In genomic region chr1:45303582-45304310, GRCh38 we compare ENCODE assay signal across 8 cellular contexts. TPM values are rescaled to one million over a fixed set of nuclear protein-coding genes. Genes with fewer than 3 reads are reported as not detected.
DNase-seq lines count a peak whose midpoint lies in the region; ATAC-seq and TF ChIP-seq lines count a peak whose summit lies in the region.

No MANE protein-coding gene starts in this region.

- H3K4me1 Mint-ChIP-seq in CD8-positive, alpha-beta T cell (ENCODE audit: low read depth), result peaks cover 23% of the 10 kb centered on the region
- peaks cover 44% of the 10 kb centered on the region for H3K4me1 Mint-ChIP-seq in activated CD4-positive, alpha-beta memory T cell treated with anti-CD3 and anti-CD28 coated beads, Interleukin-2, amount 10 ng/mL, durations not matched to agents 7 days and 5 days

- no peaks in the 10 kb centered on the region for H3K36me3 ChIP-seq in CD8-positive, alpha-beta T cell (ENCODE audit: insufficient read depth, low read length)
- no peaks in the 10 kb centered on the region for H3K36me3 ChIP-seq in lower lobe of right lung

- no peaks in the 10 kb centered on the region for H3K27me3 ChIP-seq in CD8-positive, alpha-beta T cell (ENCODE audit: insufficient read depth, low read length)
- no peaks in the 10 kb centered on the region for H3K27me3 ChIP-seq in lower lobe of right lung (ENCODE audit: low read depth)

- peak overlapping the region; percentile 89 for H3K27ac ChIP-seq in CD8-positive, alpha-beta T cell (ENCODE audit: low read depth, low read length)
- H3K27ac ChIP-seq in lower lobe of right lung, result peak overlapping the region; percentile 95

- H3K4me3 ChIP-seq in CD8-positive, alpha-beta T cell (ENCODE audit: low read depth, low read length), result peak overlapping the region; percentile 93
- H3K4me3 ChIP-seq in lower lobe of right lung, result peak overlapping the region; percentile 83

- CTCF ChIA-PET in CD8-positive, alpha-beta T cell (lab: Charles Lee), result interaction anchor here (0.7 to 9.6 kb wide), 11 partner anchors 10 to 578 kb away, joined by 3 to 315 read pairs (median 4); partner anchors contain the start of genes EIF2B3, HECTD3, MUTYH and RNU5D-1
- CTCF ChIA-PET in activated CD4-positive, alpha-beta memory T cell treated with anti-CD3 and anti-CD28 coated beads, Interleukin-2, amount 10 ng/mL, durations not matched to agents 7 days and 5 days (lab: Charles Lee), result interaction anchor here (0.6 to 11.5 kb wide), 43 partner anchors 10 to 1091 kb away, joined by 3 to 331 read pairs (median 4); partner anchors contain the start of genes BTBD19, CCDC163, EIF2B3 and HECTD3

- peak; percentile 66 for TF ChIP-seq CTCF in CD8-positive, alpha-beta T cell (IDR thresholded peaks at IDR 0.05)
- peak; percentile 73 for TF ChIP-seq CTCF in lower lobe of right lung (IDR thresholded peaks at IDR 0.05)

- H3K27ac Mint-ChIP-seq in CD8-positive, alpha-beta T cell, result peak overlapping the region; percentile 98
- peak overlapping the region; percentile 86 for H3K27ac Mint-ChIP-seq in activated CD4-positive, alpha-beta memory T cell treated with anti-CD3 and anti-CD28 coated beads, Interleukin-2, amount 10 ng/mL, durations not matched to agents 7 days and 5 days

- DNase-seq in CD8-positive, alpha-beta T cell, result peak; percentile 95 to 98 (median 97)
- DNase-seq in HK-2 (ENCODE audit: unreplicated experiment), result peak; percentile 99
- DNase-seq in NCI-H82 (lab: John Stamatoyannopoulos, UW), result peak; percentile 99
- peak; percentile 99 for DNase-seq in activated CD4-positive, alpha-beta memory T cell treated with anti-CD3 and anti-CD28 coated beads, Interleukin-2, amount 10 ng/mL, durations not matched to agents 7 days and 5 days
- DNase-seq in ecto neural progenitor cell (ENCODE audit: low spot score), result peak; percentile 97
- peak; percentile 99 for DNase-seq in lower lobe of right lung
- DNase-seq in stimulated activated CD4-positive, alpha-beta T cell treated with anti-CD3 and anti-CD28 coated beads, TNF-alpha, amount 100 ng/mL, for 1 hour (ENCODE audit: low read depth in 3 of 3, low spot score in 1 of 3), result peak; percentile 97 to 98 (median 97)

- peak; percentile 88 for ATAC-seq in CD8-positive, alpha-beta T cell
- ATAC-seq in GM19438 (IDR thresholded peaks at IDR 0.05; ENCODE audit: low read depth, unreplicated experiment) (peak; percentile 68), lower lobe of right lung (peak; percentile 97)

- H3K4me3 Mint-ChIP-seq in CD8-positive, alpha-beta T cell, result peak overlapping the region; percentile 91
- H3K4me3 Mint-ChIP-seq in activated CD4-positive, alpha-beta memory T cell treated with anti-CD3 and anti-CD28 coated beads, Interleukin-2, amount 10 ng/mL, durations not matched to agents 7 days and 5 days, result peak overlapping the region; percentile 83

- H3K36me3 Mint-ChIP-seq in CD8-positive, alpha-beta T cell, result no peaks in the 10 kb centered on the region
- no peaks in the 10 kb centered on the region for H3K36me3 Mint-ChIP-seq in activated CD4-positive, alpha-beta memory T cell treated with anti-CD3 and anti-CD28 coated beads, Interleukin-2, amount 10 ng/mL, durations not matched to agents 7 days and 5 days (ENCODE audit: low read depth)

- no peaks in the 10 kb centered on the region for H3K27me3 Mint-ChIP-seq in CD8-positive, alpha-beta T cell (ENCODE audit: low read depth)
- H3K27me3 Mint-ChIP-seq in activated CD4-positive, alpha-beta memory T cell treated with anti-CD3 and anti-CD28 coated beads, Interleukin-2, amount 10 ng/mL, durations not matched to agents 7 days and 5 days, result no peaks in the 10 kb centered on the region

- intact Hi-C loops in CD8-positive, alpha-beta T cell (cut with DNase I, micrococcal nuclease), result loop anchor here (1.0 to 10.0 kb wide), 19 partner anchors 23 to 1089 kb away; partner anchors contain the start of genes EIF2B3 (in 2 of the 2), HPDL (in 2 of the 2), POMGNT1 (in 2 of the 2) and TESK2 (in 2 of the 2)
- intact Hi-C loops in lower lobe of right lung (cut with DNase I), result no loop called here

- H3K9me3 Mint-ChIP-seq in CD8-positive, alpha-beta T cell, result no peaks in the 10 kb centered on the region
- H3K9me3 Mint-ChIP-seq in activated CD4-positive, alpha-beta memory T cell treated with anti-CD3 and anti-CD28 coated beads, Interleukin-2, amount 10 ng/mL, durations not matched to agents 7 days and 5 days, result no peaks in the 10 kb centered on the region

- H3K9me3 ChIP-seq in CD8-positive, alpha-beta T cell (ENCODE audit: low read length), result no peaks in the 10 kb centered on the region
- H3K9me3 ChIP-seq in lower lobe of right lung, result no peaks in the 10 kb centered on the region

- peaks cover 9% of the 10 kb centered on the region for H3K4me1 ChIP-seq in CD8-positive, alpha-beta T cell (ENCODE audit: insufficient read depth, low read length)
- peaks cover 16% of the 10 kb centered on the region for H3K4me1 ChIP-seq in lower lobe of right lung

- POLR2A ChIA-PET in CD8-positive, alpha-beta T cell (lab: Charles Lee), result interaction anchor here (0.7 to 6.8 kb wide), 21 partner anchors 11 to 582 kb away, joined by 3 to 94 read pairs (median 6); partner anchors contain the start of genes BTBD19, CCDC163, EIF2B3 and HECTD3
- POLR2A ChIA-PET in activated CD4-positive, alpha-beta memory T cell treated with anti-CD3 and anti-CD28 coated beads, Interleukin-2, amount 10 ng/mL, durations not matched to agents 7 days and 5 days (lab: Charles Lee), result interaction anchor here (0.7 to 5.8 kb wide), 27 partner anchors 17 to 584 kb away, joined by 3 to 112 read pairs (median 7); partner anchors contain the start of genes BTBD19, CCDC163, EIF2B3 and HECTD3

RNA-seq across cellular contexts. Expression of gene HPDL, which starts 22.9 kb away (rescaled TPM):
- total RNA-seq in CD8-positive, alpha-beta T cell, result under 1 TPM; 0.43 to 0.47 TPM
- 1 to 10 TPM; 5.5 to 5.6 TPM for total RNA-seq in activated CD4-positive, alpha-beta memory T cell treated with anti-CD3 and anti-CD28 coated beads, Interleukin-2, amount 10 ng/mL, durations not matched to agents 7 days and 5 days
- total RNA-seq in lower lobe of right lung, result not detected

RNA-seq across cellular contexts. Expression of gene TOE1, which starts 36.2 kb away (rescaled TPM):
- 10 to 100 TPM; 53.8 to 56.5 TPM for total RNA-seq in CD8-positive, alpha-beta T cell
- total RNA-seq in activated CD4-positive, alpha-beta memory T cell treated with anti-CD3 and anti-CD28 coated beads, Interleukin-2, amount 10 ng/mL, durations not matched to agents 7 days and 5 days, result 10 to 100 TPM; 16.6 to 18.3 TPM
- total RNA-seq in lower lobe of right lung, result 11.5 TPM

RNA-seq across cellular contexts. Expression of gene MUTYH, which starts 36.5 kb away (rescaled TPM):
- total RNA-seq in CD8-positive, alpha-beta T cell, result 10 to 100 TPM; 53.0 to 62.5 TPM
- total RNA-seq in activated CD4-positive, alpha-beta memory T cell treated with anti-CD3 and anti-CD28 coated beads, Interleukin-2, amount 10 ng/mL, durations not matched to agents 7 days and 5 days, result 10 to 100 TPM; 37.2 to 39.2 TPM
- total RNA-seq in lower lobe of right lung, result 23.7 TPM

Comparison
In these comparisons a context has a peak if more than half of its experiments do, and no peak if none do; other contexts are left out.
1. Peak in every context shown above with its lines: DNase-seq, ATAC-seq, H3K4me3 ChIP-seq and H3K27ac ChIP-seq.